8 cellular contexts compared by ENCODE assay signal in genomic region chr1:160193091-160193819, GRCh38. TPM values are rescaled to one million over a fixed set of nuclear protein-coding genes. Genes with fewer than 3 reads are reported as not detected.
DNase-seq lines count a peak whose midpoint lies in the region; ATAC-seq and TF ChIP-seq lines count a peak whose summit lies in the region.

No MANE protein-coding gene starts in this region.

- no peak overlapping the region for H2AFZ ChIP-seq in neural cell (ENCODE audit: low read depth, low read length)

- H3K4me1 ChIP-seq in RWPE2 (ENCODE audit: insufficient read depth, poor library complexity, severe bottlenecking), result no peaks in the 10 kb centered on the region

- no peaks in the 10 kb centered on the region for H3K79me2 ChIP-seq in neural cell (replicated peaks; ENCODE audit: insufficient read depth, low read length)

- H3K9me3 ChIP-seq in AG04450 (ENCODE audit: control insufficient read depth, insufficient read depth, low read length) (no peaks in the 10 kb centered on the region), RWPE2 (ENCODE audit: severe bottlenecking) (no peaks in the 10 kb centered on the region), neural cell (ENCODE audit: low read length) (no peaks in the 10 kb centered on the region)

- H3K4me2 ChIP-seq in neural cell (ENCODE audit: low read length), result no peak overlapping the region

- no peaks in the 10 kb centered on the region for H3K9me2 ChIP-seq in neural cell (ENCODE audit: insufficient read depth, low read length)

- H3K4me3 ChIP-seq in AG04450 (ENCODE audit: low read depth, low read length) (no peak overlapping the region), RWPE2 (ENCODE audit: severe bottlenecking) (no peak overlapping the region), foreskin fibroblast (ENCODE audit: low read depth in 1 of 2, low read length in 2 of 2) (no peak overlapping the region), neural cell (ENCODE audit: low read length) (no peak overlapping the region)

- DNase-seq in AG04450 (ENCODE audit: low read depth, low spot score), result peak; percentile 78
- peak; percentile 85 for DNase-seq in M059J (ENCODE audit: low read depth)
- DNase-seq in RWPE2 (ENCODE audit: low spot score), result peak; percentile 75
- DNase-seq in activated T-helper 9 cell treated with anti-CD3 and anti-CD28 coated beads, Interleukin-2, amount 50 U/mL, for 16 hours (ENCODE audit: low read depth), result peak; percentile 73
- DNase-seq in foreskin fibroblast, result peak; percentile 77 to 93
- DNase-seq in stimulated activated naive CD8-positive, alpha-beta T cell treated with anti-CD3 and anti-CD28 coated beads, Interleukin-15, Interleukin-2, amounts not matched to agents 100 U/mL and 50 U/mL, for 24 hours, result peak; percentile 90

- peak; percentile 65 for ATAC-seq in GM19023 (IDR thresholded peaks at IDR 0.05; ENCODE audit: unreplicated experiment)
- peak; percentile 82 for ATAC-seq in RWPE2 (ENCODE audit: low read depth)
- ATAC-seq in stimulated activated naive CD8-positive, alpha-beta T cell treated with anti-CD3 and anti-CD28 coated beads, Interleukin-15, Interleukin-2, amounts not matched to agents 100 U/mL and 50 U/mL, for 24 hours, result peak; percentile 67

- H3K27ac ChIP-seq in AG04450 (ENCODE audit: low read depth, low read length), result no peak overlapping the region
- no peak overlapping the region for H3K27ac ChIP-seq in RWPE2 (ENCODE audit: poor library complexity, severe bottlenecking)
- H3K27ac ChIP-seq in neural cell (ENCODE audit: low read length), result no peak overlapping the region

- H3K36me3 ChIP-seq in RWPE2 (ENCODE audit: low read depth) (no peaks in the 10 kb centered on the region), neural cell (ENCODE audit: insufficient read depth, low read length) (no peaks in the 10 kb centered on the region)

- peak overlapping the region; percentile 5 for H3K9ac ChIP-seq in neural cell (ENCODE audit: low read length)

- POLR2A ChIA-PET in AG04450 (lab: Yijun Ruan, JAX), result interaction anchor here (0.6 to 1.0 kb wide), 5 partner anchors 26 to 98 kb away, joined by 3 to 9 read pairs (median 3); no protein-coding TSS in a partner anchor

- TF ChIP-seq CTCF in AG04450 (IDR thresholded peaks at IDR 0.05; ENCODE audit: low read depth, low read length) (peak; percentile 99), RWPE2 (IDR thresholded peaks at IDR 0.05; ENCODE audit: poor library complexity, severe bottlenecking) (peak; percentile 91), foreskin fibroblast (IDR thresholded peaks at IDR 0.05; ENCODE audit: low read depth, low read length) (peak; percentile 96), neural cell (IDR thresholded peaks at IDR 0.05; ENCODE audit: poor library complexity, severe bottlenecking) (peak; percentile 97)

- peaks cover 8% of the 10 kb centered on the region for H3K27me3 ChIP-seq in AG04450 (ENCODE audit: control insufficient read depth, insufficient read depth, low read length)
- no peaks in the 10 kb centered on the region for H3K27me3 ChIP-seq in RWPE2 (ENCODE audit: insufficient read depth, poor library complexity, severe bottlenecking)
- no peaks in the 10 kb centered on the region for H3K27me3 ChIP-seq in neural cell (ENCODE audit: insufficient read depth, low read depth, low read length)

- peak; percentile 93 for TF ChIP-seq RAD21 in neural cell (conservative IDR thresholded peaks at IDR 0.05)

- no peaks in the 10 kb centered on the region for H4K20me1 ChIP-seq in neural cell (ENCODE audit: insufficient read depth)

- CTCF ChIA-PET in AG04450 (lab: Charles Lee), result interaction anchor here (0.6 to 5.4 kb wide), 83 partner anchors 11 to 277 kb away, joined by 3 to 258 read pairs (median 5); partner anchors contain the start of genes DCAF8, IGSF8, PEA15 and PEX19

- no peaks in the 10 kb centered on the region for H3F3A ChIP-seq in neural cell (ENCODE audit: insufficient read depth, low read length, poor library complexity, severe bottlenecking)

- TF ChIP-seq EP300 in neural cell (conservative IDR thresholded peaks at IDR 0.05; ENCODE audit: poor library complexity, severe bottlenecking), result no peak

TF ChIP-seq in neural cell, 6 proteins besides CTCF, POLR2A, EP300 and RAD21:
- TF ChIP-seq SMC3 (conservative IDR thresholded peaks at IDR 0.05; ENCODE audit: poor library complexity) (peak; percentile 94), MXI1 (conservative IDR thresholded peaks at IDR 0.05; ENCODE audit: poor library complexity, severe bottlenecking) (peak; percentile 14), EZH2 (IDR thresholded peaks at IDR 0.05; ENCODE audit: borderline replicate concordance, insufficient read depth, low read length, poor library complexity, severe bottlenecking) (no peak)

RNA-seq across cellular contexts. Expression of gene CASQ1, which starts 2.9 kb away (rescaled TPM):
- polyA plus RNA-seq in AG04450 (2011; rRNA removed) (0.17 and 0.20 TPM in 2 replicates), neural cell (not detected in 2 replicates)
- polyA minus RNA-seq in AG04450 (2011; rRNA and poly(A)+ RNA removed), result 0.17 TPM in 1 of 2 replicates, not detected in the other
- total RNA-seq in M059J (2014; rRNA removed; shearing (Covaris generic)), result not detected in 2 replicates
- not detected in 2 replicates for polyA minus RNA-seq in neural cell

RNA-seq across cellular contexts. Expression of gene PEA15, which starts 11.9 kb away (rescaled TPM):
- polyA plus RNA-seq in AG04450 (2011; rRNA removed), result 512 and 555 TPM in 2 replicates
- polyA minus RNA-seq in AG04450 (2011; rRNA and poly(A)+ RNA removed), result 285 and 334 TPM in 2 replicates
- 217 and 240 TPM in 2 replicates for total RNA-seq in M059J (2014; rRNA removed; shearing (Covaris generic))
- polyA plus RNA-seq in neural cell, result 46.4 and 51.9 TPM in 2 replicates
- 33.1 and 40.9 TPM in 2 replicates for polyA minus RNA-seq in neural cell

RNA-seq across cellular contexts. Expression of gene ATP1A4, which starts 41.9 kb away (rescaled TPM):
- polyA plus RNA-seq in AG04450 (2011; rRNA removed) (not detected in 2 replicates), neural cell (not detected in 2 replicates)
- not detected in 2 replicates for polyA minus RNA-seq in AG04450 (2011; rRNA and poly(A)+ RNA removed)
- total RNA-seq in M059J (2014; rRNA removed; shearing (Covaris generic)), result not detected in 2 replicates
- not detected in 2 replicates for polyA minus RNA-seq in neural cell
